In genomic region chr12:14995583-14996425, GRCh38 we compare ENCODE assay signal across 8 cellular contexts.
DNase-seq lines count a peak whose midpoint lies in the region; ATAC-seq and TF ChIP-seq lines count a peak whose summit lies in the region.

No MANE protein-coding gene starts in this region.

- POLR2A ChIA-PET in HEK293 (lab: Yijun Ruan, JAX) = interaction anchor here (0.6 kb wide), 1 partner anchor 225 kb away, joined by 3 read pairs; no protein-coding TSS in a partner anchor

- no peak overlapping the region for H3K4me3 ChIP-seq in HEK293 (ENCODE audit: low read depth, low read length)
- H3K4me3 ChIP-seq in brain microvascular endothelial cell (ENCODE audit: low read depth, low read length) = no peak overlapping the region

- TF ChIP-seq CTCF in HEK293 (tag by site-specific recombination; IDR thresholded peaks at IDR 0.05) = peak; percentile 32
- peak; percentile 41 for TF ChIP-seq CTCF in brain microvascular endothelial cell (IDR thresholded peaks at IDR 0.05; ENCODE audit: low read depth, low read length, missing control alignments)

- CTCF ChIA-PET in HEK293 (lab: Yijun Ruan, JAX) = interaction anchor here (0.5 to 5.6 kb wide), 27 partner anchors 8 to 1295 kb away, joined by 3 to 86 read pairs (median 4); partner anchors contain the start of genes ART4 and RERG

- H3K9me3 ChIP-seq in HEK293 (ENCODE audit: control insufficient read depth, insufficient read depth, low read depth, low read length) = no peaks in the 10 kb centered on the region

- H3K4me1 ChIP-seq in HEK293 (ENCODE audit: control insufficient read depth, insufficient read depth, low read length) = no peaks in the 10 kb centered on the region

- ATAC-seq in HG03108 (IDR thresholded peaks at IDR 0.05; ENCODE audit: unreplicated experiment) = no peak

- DNase-seq in CMK (ENCODE audit: low read depth) (peak; percentile 7), NCI-H526 (lab: John Stamatoyannopoulos, UW) (peak; percentile 34 to 69), brain microvascular endothelial cell (no peak), left kidney (ENCODE audit: low read depth, low spot score) (peak; percentile 85), activated gamma-delta T cell treated with Interleukin-2 at 50 U/mL for 16 hours (no peak), GOT3 (lab: John Stamatoyannopoulos, UW) (no peak)

- H3K27ac ChIP-seq in HEK293 (ENCODE audit: extremely low read depth, low read depth, low read length) (no peak overlapping the region), brain microvascular endothelial cell (no peak overlapping the region)

- no peaks in the 10 kb centered on the region for H3K27me3 ChIP-seq in brain microvascular endothelial cell (replicated peaks)

- H3K36me3 ChIP-seq in HEK293 (ENCODE audit: control insufficient read depth in 2 of 2, insufficient read depth in 1 of 2, low read length in 2 of 2) (no peaks in the 10 kb centered on the region), brain microvascular endothelial cell (replicated peaks) (no peaks in the 10 kb centered on the region)

- in situ Hi-C loops in brain microvascular endothelial cell (cut with HindIII; ENCODE audit: low pct_ligation_motif_present, low sequenced_read_pairs) = no loop called here

TF ChIP-seq in HEK293, 187 proteins besides CTCF, POLR2A, EP300 and RAD21:
- TF ChIP-seq ZEB2 (tag by site-specific recombination; IDR thresholded peaks at IDR 0.05) = no peak
- TF ChIP-seq ZBTB7A (tag by site-specific recombination; IDR thresholded peaks at IDR 0.05; ENCODE audit: low read depth) = no peak
- no peak for TF ChIP-seq ZFP69B (tag by site-specific recombination; IDR thresholded peaks at IDR 0.05)
- TF ChIP-seq, protein P1, sequence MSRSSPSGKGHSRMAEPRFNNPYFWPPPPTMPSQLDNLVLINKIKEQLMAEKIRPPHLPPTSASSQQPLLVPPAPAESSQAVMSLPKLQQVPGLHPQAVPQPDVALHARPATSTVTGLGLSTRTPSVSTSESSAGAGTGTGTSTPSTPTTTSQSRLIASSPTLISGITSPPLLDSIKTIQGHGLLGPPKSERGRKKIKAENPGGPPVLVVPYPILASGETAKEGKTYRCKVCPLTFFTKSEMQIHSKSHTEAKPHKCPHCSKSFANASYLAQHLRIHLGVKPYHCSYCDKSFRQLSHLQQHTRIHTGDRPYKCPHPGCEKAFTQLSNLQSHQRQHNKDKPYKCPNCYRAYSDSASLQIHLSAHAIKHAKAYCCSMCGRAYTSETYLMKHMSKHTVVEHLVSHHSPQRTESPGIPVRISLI (tag by site-specific recombination; IDR thresholded peaks at IDR 0.05) = peak; percentile 94
- peak; percentile 93 for TF ChIP-seq ZNF654 (tag by site-specific recombination; IDR thresholded peaks at IDR 0.05; ENCODE audit: low read depth)
- no peak for TF ChIP-seq ZNF433 (tag by site-specific recombination; IDR thresholded peaks at IDR 0.05; ENCODE audit: low read depth)
- TF ChIP-seq ZNF23 (tag by site-specific recombination; IDR thresholded peaks at IDR 0.05; ENCODE audit: borderline replicate concordance) = no peak
- TF ChIP-seq OSR2 (tag by site-specific recombination; IDR thresholded peaks at IDR 0.05) = no peak
- no peak for TF ChIP-seq ZNF610 (tag by site-specific recombination; IDR thresholded peaks at IDR 0.05; ENCODE audit: borderline replicate concordance)
- TF ChIP-seq ZNF366 (tag by site-specific recombination; conservative IDR thresholded peaks at IDR 0.05) = no peak
- no peak for TF ChIP-seq ZNF114 (tag by site-specific recombination; IDR thresholded peaks at IDR 0.05)
- no peak for TF ChIP-seq ZNF175 (tag by site-specific recombination; IDR thresholded peaks at IDR 0.05)
- no peak for TF ChIP-seq ZNF26 (tag by site-specific recombination; IDR thresholded peaks at IDR 0.05)
- no peak for TF ChIP-seq ZBTB20 (tag by site-specific recombination; IDR thresholded peaks at IDR 0.05)

Comparison
In these comparisons a context has a peak if more than half of its experiments do, and no peak if none do; other contexts are left out.
1. DNase-seq: peak in CMK (single experiment), NCI-H526 (2 of 2) and left kidney (single experiment); none in brain microvascular endothelial cell (single experiment), activated gamma-delta T cell treated with Interleukin-2 at 50 U/mL for 16 hours (single experiment) and GOT3 (single experiment).